ENCODE assay signal across 25 cellular contexts in genomic region chr12:79535751-79536150, GRCh38.
"Had no signal": no experiment of that assay in that cellular context is flagged by ENCODE, and none has a peak within 500 bp of the region (broad histone marks: within the 10 kb centered on the region; RNA-seq: fewer than 3 reads in every experiment).

No MANE protein-coding gene starts in this region.

- H3K36me3 ChIP-seq: colonic mucosa, esophagus muscularis mucosa, left lung, neural progenitor cell, prostate gland, spleen, tibial artery had no signal

- H3K4me1 ChIP-seq: colonic mucosa, esophagus muscularis mucosa, left lung, neural progenitor cell, prostate gland, spleen, testis, tibial artery had no signal

- H3K27me3 ChIP-seq: colonic mucosa, esophagus muscularis mucosa, left lung, neural progenitor cell, spleen, testis, tibial artery had no signal

- H3K4me2 ChIP-seq: neural progenitor cell had no signal

- H2AFZ ChIP-seq: neural progenitor cell had no signal

- DNase-seq: colonic mucosa; effector CD8-positive, alpha-beta T cell; endodermal cell; foreskin melanocyte; hypothalamus; immature natural killer cell; islet precursor cell; left cardiac atrium; left lung; mesenchymal stem cell; mucosa of descending colon; naive B cell; right cardiac atrium; spleen; stimulated activated CD4-positive, alpha-beta T cell treated with anti-CD3 and anti-CD28 coated beads, Interleukin-4, amount 100 ng/mL, for 4 hours; stimulated activated naive CD8-positive, alpha-beta T cell treated with anti-CD3 and anti-CD28 coated beads, Interleukin-15, Interleukin-2, amounts not matched to agents 100 U/mL and 50 U/mL, for 24 hours; substantia nigra; testis; tibial artery had no signal

- H3K27ac ChIP-seq: colonic mucosa, epithelial cell of prostate, esophagus muscularis mucosa, left lung, neural progenitor cell, prostate gland, skin epidermis, spleen, testis, tibial artery had no signal

- ATAC-seq: left cardiac atrium; left lung; mucosa of descending colon; right cardiac atrium; stimulated activated memory B cell treated with anti-CD40 and anti-IgM and Interleukin-4, amounts not matched to agents 10 μg/mL and 1 μg/mL and 100 μg/mL, for 72 hours; stimulated activated naive CD8-positive, alpha-beta T cell treated with anti-CD3 and anti-CD28 coated beads, Interleukin-15, Interleukin-2, amounts not matched to agents 100 U/mL and 50 U/mL, for 24 hours had no signal

- H3K4me3 ChIP-seq: colonic mucosa, esophagus muscularis mucosa, left lung, mucosa of descending colon, neural progenitor cell, prostate gland, skin epidermis, spleen, testis, tibial artery had no signal

- H3K9me3 ChIP-seq: colonic mucosa, esophagus muscularis mucosa, left lung, mucosa of descending colon, prostate gland, spleen, testis, tibial artery had no signal

- H3K9ac ChIP-seq: neural progenitor cell had no signal
